1 cellular context compared by ENCODE assay signal in the genomic region with DNA sequence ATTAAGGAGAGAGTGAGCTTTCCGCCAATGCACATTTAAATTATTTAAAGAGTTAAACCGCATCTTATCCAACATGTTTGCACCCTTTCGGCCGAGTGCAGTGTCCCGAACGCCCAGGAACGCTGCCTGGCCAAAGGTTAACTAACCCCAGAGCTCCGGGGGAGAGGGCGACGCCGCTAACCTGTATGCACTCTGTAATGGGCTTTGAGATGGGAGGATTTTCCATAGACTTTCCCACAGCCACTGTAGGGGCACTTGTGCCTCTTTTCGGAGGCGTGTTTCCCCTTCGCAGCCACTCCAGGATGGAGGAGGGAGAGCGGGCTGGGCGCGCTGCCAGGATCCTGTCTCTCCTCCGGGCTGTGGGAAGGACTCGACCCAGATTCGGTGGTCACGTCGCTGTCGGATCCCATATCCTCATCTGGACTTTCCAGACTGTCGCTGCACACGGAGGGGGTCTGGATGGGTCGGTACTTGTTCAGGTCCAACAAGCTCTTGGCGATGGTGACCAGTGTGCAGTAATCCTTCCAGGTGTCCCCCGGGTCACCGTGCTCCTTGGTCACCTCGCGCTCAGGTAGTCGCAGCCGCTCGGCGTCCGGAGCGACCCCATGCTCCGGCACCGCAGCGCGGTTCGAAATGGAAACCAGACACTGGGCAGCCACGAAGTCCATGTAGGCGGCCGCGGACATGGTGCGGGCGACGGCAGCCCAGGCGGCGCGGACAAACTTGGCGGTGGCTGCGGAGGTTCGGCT.
TF ChIP-seq lines count a peak whose summit lies in the region.

No MANE protein-coding gene starts in this region.

TF ChIP-seq in HepG2, 621 proteins besides CTCF, POLR2A, EP300 and RAD21 (continued from another document and continues in another):
- TF ChIP-seq, protein P1, sequence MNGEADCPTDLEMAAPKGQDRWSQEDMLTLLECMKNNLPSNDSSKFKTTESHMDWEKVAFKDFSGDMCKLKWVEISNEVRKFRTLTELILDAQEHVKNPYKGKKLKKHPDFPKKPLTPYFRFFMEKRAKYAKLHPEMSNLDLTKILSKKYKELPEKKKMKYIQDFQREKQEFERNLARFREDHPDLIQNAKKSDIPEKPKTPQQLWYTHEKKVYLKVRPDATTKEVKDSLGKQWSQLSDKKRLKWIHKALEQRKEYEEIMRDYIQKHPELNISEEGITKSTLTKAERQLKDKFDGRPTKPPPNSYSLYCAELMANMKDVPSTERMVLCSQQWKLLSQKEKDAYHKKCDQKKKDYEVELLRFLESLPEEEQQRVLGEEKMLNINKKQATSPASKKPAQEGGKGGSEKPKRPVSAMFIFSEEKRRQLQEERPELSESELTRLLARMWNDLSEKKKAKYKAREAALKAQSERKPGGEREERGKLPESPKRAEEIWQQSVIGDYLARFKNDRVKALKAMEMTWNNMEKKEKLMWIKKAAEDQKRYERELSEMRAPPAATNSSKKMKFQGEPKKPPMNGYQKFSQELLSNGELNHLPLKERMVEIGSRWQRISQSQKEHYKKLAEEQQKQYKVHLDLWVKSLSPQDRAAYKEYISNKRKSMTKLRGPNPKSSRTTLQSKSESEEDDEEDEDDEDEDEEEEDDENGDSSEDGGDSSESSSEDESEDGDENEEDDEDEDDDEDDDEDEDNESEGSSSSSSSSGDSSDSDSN (CRISPR knock-in tag; IDR thresholded peaks at IDR 0.05) = peak; percentile 66; the same call in 1 of the 2 replicates
- no peak for TF ChIP-seq ZNF12 (CRISPR knock-in tag; IDR thresholded peaks at IDR 0.05)
- TF ChIP-seq, protein P2, sequence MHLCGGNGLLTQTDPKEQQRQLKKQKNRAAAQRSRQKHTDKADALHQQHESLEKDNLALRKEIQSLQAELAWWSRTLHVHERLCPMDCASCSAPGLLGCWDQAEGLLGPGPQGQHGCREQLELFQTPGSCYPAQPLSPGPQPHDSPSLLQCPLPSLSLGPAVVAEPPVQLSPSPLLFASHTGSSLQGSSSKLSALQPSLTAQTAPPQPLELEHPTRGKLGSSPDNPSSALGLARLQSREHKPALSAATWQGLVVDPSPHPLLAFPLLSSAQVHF (CRISPR knock-in tag; IDR thresholded peaks at IDR 0.05) = no peak
- TF ChIP-seq, protein P3, sequence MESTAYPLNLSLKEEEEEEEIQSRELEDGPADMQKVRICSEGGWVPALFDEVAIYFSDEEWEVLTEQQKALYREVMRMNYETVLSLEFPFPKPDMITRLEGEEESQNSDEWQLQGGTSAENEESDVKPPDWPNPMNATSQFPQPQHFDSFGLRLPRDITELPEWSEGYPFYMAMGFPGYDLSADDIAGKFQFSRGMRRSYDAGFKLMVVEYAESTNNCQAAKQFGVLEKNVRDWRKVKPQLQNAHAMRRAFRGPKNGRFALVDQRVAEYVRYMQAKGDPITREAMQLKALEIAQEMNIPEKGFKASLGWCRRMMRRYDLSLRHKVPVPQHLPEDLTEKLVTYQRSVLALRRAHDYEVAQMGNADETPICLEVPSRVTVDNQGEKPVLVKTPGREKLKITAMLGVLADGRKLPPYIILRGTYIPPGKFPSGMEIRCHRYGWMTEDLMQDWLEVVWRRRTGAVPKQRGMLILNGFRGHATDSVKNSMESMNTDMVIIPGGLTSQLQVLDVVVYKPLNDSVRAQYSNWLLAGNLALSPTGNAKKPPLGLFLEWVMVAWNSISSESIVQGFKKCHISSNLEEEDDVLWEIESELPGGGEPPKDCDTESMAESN (CRISPR knock-in tag; conservative IDR thresholded peaks at IDR 0.05) = no peak
- TF ChIP-seq ARHGAP35 (CRISPR knock-in tag; IDR thresholded peaks at IDR 0.05; ENCODE audit: borderline replicate concordance) = no peak
- TF ChIP-seq CEBPB (IDR thresholded peaks at IDR 0.05; ENCODE audit: borderline replicate concordance, low read depth, low read length) = no peak
- no peak for TF ChIP-seq PRPF4 (IDR thresholded peaks at IDR 0.05; ENCODE audit: low read depth, low read length, poor library complexity, severe bottlenecking)
- TF ChIP-seq, protein P4, sequence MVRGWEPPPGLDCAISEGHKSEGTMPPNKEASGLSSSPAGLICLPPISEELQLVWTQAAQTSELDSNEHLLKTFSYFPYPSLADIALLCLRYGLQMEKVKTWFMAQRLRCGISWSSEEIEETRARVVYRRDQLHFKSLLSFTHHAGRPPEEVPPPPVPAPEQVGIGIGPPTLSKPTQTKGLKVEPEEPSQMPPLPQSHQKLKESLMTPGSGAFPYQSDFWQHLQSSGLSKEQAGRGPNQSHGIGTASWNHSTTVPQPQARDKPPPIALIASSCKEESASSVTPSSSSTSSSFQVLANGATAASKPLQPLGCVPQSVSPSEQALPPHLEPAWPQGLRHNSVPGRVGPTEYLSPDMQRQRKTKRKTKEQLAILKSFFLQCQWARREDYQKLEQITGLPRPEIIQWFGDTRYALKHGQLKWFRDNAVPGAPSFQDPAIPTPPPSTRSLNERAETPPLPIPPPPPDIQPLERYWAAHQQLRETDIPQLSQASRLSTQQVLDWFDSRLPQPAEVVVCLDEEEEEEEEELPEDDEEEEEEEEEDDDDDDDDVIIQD (CRISPR knock-in tag; IDR thresholded peaks at IDR 0.05; ENCODE audit: low read depth) = no peak
- no peak for TF ChIP-seq ZNF34 (CRISPR knock-in tag; IDR thresholded peaks at IDR 0.05; ENCODE audit: borderline replicate concordance)
- no peak for TF ChIP-seq JDP2 (CRISPR knock-in tag; IDR thresholded peaks at IDR 0.05; ENCODE audit: borderline replicate concordance)
- no peak for TF ChIP-seq ZSCAN9 (CRISPR knock-in tag; IDR thresholded peaks at IDR 0.05; ENCODE audit: borderline replicate concordance)
- no peak for TF ChIP-seq POGZ (CRISPR knock-in tag; IDR thresholded peaks at IDR 0.05)
- no peak for TF ChIP-seq ZNF816 (CRISPR knock-in tag; IDR thresholded peaks at IDR 0.05; ENCODE audit: borderline replicate concordance)
- no peak for TF ChIP-seq ZNF225 (CRISPR knock-in tag; IDR thresholded peaks at IDR 0.05)
- TF ChIP-seq MBD4 (IDR thresholded peaks at IDR 0.05; ENCODE audit: borderline replicate concordance, low read length) = no peak
- TF ChIP-seq, protein P5, sequence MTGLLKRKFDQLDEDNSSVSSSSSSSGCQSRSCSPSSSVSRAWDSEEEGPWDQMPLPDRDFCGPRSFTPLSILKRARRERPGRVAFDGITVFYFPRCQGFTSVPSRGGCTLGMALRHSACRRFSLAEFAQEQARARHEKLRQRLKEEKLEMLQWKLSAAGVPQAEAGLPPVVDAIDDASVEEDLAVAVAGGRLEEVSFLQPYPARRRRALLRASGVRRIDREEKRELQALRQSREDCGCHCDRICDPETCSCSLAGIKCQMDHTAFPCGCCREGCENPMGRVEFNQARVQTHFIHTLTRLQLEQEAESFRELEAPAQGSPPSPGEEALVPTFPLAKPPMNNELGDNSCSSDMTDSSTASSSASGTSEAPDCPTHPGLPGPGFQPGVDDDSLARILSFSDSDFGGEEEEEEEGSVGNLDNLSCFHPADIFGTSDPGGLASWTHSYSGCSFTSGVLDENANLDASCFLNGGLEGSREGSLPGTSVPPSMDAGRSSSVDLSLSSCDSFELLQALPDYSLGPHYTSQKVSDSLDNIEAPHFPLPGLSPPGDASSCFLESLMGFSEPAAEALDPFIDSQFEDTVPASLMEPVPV (CRISPR knock-in tag; IDR thresholded peaks at IDR 0.05) = no peak
- TF ChIP-seq, protein P6, sequence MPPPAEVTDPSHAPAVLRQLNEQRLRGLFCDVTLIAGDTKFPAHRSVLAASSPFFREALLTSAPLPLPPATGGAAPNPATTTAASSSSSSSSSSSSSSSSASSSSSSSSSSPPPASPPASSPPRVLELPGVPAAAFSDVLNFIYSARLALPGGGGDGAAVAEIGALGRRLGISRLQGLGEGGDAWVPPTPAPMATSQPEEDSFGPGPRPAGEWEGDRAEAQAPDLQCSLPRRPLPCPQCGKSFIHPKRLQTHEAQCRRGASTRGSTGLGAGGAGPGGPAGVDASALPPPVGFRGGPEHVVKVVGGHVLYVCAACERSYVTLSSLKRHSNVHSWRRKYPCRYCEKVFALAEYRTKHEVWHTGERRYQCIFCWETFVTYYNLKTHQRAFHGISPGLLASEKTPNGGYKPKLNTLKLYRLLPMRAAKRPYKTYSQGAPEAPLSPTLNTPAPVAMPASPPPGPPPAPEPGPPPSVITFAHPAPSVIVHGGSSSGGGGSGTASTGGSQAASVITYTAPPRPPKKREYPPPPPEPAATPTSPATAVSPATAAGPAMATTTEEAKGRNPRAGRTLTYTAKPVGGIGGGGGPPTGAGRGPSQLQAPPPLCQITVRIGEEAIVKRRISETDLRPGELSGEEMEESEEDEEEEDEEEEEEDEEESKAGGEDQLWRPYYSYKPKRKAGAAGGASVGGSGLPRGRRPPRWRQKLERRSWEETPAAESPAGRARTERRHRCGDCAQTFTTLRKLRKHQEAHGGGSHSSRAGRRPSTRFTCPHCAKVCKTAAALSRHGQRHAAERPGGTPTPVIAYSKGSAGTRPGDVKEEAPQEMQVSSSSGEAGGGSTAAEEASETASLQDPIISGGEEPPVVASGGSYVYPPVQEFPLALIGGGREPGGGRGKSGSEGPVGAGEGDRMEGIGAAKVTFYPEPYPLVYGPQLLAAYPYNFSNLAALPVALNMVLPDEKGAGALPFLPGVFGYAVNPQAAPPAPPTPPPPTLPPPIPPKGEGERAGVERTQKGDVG (CRISPR knock-in tag; IDR thresholded peaks at IDR 0.05; ENCODE audit: borderline replicate concordance) = no peak
- TF ChIP-seq, protein P7, sequence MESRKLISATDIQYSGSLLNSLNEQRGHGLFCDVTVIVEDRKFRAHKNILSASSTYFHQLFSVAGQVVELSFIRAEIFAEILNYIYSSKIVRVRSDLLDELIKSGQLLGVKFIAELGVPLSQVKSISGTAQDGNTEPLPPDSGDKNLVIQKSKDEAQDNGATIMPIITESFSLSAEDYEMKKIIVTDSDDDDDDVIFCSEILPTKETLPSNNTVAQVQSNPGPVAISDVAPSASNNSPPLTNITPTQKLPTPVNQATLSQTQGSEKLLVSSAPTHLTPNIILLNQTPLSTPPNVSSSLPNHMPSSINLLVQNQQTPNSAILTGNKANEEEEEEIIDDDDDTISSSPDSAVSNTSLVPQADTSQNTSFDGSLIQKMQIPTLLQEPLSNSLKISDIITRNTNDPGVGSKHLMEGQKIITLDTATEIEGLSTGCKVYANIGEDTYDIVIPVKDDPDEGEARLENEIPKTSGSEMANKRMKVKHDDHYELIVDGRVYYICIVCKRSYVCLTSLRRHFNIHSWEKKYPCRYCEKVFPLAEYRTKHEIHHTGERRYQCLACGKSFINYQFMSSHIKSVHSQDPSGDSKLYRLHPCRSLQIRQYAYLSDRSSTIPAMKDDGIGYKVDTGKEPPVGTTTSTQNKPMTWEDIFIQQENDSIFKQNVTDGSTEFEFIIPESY (CRISPR knock-in tag; IDR thresholded peaks at IDR 0.05) = no peak
- TF ChIP-seq RFX1 (IDR thresholded peaks at IDR 0.05) = no peak
- TF ChIP-seq ZNF652 (CRISPR knock-in tag; IDR thresholded peaks at IDR 0.05; ENCODE audit: borderline replicate concordance, low read depth) = no peak; the same call in 1 of the 2 replicates
- no peak for TF ChIP-seq ZNF790 (CRISPR knock-in tag; IDR thresholded peaks at IDR 0.05; ENCODE audit: borderline replicate concordance)
- no peak for TF ChIP-seq ZNF607 (CRISPR knock-in tag; IDR thresholded peaks at IDR 0.05; ENCODE audit: borderline replicate concordance)
- TF ChIP-seq FOXC1 (CRISPR knock-in tag; IDR thresholded peaks at IDR 0.05; ENCODE audit: borderline replicate concordance) = no peak
- no peak for TF ChIP-seq ZNF567 (CRISPR knock-in tag; IDR thresholded peaks at IDR 0.05; ENCODE audit: borderline replicate concordance)
- peak; percentile 35 for TF ChIP-seq AGO2 (optimal IDR thresholded peaks at IDR 0.05; ENCODE audit: low read depth, low read length)
- TF ChIP-seq MIXL1 (CRISPR knock-in tag; IDR thresholded peaks at IDR 0.05) = no peak
- TF ChIP-seq, protein P8, sequence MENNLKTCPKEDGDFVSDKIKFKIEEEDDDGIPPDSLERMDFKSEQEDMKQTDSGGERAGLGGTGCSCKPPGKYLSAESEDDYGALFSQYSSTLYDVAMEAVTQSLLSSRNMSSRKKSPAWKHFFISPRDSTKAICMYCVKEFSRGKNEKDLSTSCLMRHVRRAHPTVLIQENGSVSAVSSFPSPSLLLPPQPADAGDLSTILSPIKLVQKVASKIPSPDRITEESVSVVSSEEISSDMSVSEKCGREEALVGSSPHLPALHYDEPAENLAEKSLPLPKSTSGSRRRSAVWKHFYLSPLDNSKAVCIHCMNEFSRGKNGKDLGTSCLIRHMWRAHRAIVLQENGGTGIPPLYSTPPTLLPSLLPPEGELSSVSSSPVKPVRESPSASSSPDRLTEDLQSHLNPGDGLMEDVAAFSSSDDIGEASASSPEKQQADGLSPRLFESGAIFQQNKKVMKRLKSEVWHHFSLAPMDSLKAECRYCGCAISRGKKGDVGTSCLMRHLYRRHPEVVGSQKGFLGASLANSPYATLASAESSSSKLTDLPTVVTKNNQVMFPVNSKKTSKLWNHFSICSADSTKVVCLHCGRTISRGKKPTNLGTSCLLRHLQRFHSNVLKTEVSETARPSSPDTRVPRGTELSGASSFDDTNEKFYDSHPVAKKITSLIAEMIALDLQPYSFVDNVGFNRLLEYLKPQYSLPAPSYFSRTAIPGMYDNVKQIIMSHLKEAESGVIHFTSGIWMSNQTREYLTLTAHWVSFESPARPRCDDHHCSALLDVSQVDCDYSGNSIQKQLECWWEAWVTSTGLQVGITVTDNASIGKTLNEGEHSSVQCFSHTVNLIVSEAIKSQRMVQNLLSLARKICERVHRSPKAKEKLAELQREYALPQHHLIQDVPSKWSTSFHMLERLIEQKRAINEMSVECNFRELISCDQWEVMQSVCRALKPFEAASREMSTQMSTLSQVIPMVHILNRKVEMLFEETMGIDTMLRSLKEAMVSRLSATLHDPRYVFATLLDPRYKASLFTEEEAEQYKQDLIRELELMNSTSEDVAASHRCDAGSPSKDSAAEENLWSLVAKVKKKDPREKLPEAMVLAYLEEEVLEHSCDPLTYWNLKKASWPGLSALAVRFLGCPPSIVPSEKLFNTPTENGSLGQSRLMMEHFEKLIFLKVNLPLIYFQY (CRISPR knock-in tag; IDR thresholded peaks at IDR 0.05; ENCODE audit: borderline replicate concordance) = no peak
- no peak for TF ChIP-seq SIX1 (CRISPR knock-in tag; IDR thresholded peaks at IDR 0.05; ENCODE audit: borderline replicate concordance)
- TF ChIP-seq, protein P9, sequence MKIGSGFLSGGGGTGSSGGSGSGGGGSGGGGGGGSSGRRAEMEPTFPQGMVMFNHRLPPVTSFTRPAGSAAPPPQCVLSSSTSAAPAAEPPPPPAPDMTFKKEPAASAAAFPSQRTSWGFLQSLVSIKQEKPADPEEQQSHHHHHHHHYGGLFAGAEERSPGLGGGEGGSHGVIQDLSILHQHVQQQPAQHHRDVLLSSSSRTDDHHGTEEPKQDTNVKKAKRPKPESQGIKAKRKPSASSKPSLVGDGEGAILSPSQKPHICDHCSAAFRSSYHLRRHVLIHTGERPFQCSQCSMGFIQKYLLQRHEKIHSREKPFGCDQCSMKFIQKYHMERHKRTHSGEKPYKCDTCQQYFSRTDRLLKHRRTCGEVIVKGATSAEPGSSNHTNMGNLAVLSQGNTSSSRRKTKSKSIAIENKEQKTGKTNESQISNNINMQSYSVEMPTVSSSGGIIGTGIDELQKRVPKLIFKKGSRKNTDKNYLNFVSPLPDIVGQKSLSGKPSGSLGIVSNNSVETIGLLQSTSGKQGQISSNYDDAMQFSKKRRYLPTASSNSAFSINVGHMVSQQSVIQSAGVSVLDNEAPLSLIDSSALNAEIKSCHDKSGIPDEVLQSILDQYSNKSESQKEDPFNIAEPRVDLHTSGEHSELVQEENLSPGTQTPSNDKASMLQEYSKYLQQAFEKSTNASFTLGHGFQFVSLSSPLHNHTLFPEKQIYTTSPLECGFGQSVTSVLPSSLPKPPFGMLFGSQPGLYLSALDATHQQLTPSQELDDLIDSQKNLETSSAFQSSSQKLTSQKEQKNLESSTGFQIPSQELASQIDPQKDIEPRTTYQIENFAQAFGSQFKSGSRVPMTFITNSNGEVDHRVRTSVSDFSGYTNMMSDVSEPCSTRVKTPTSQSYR (CRISPR knock-in tag; IDR thresholded peaks at IDR 0.05; ENCODE audit: borderline replicate concordance) = no peak
- TF ChIP-seq NFE2 (CRISPR knock-in tag; IDR thresholded peaks at IDR 0.05) = no peak
- no peak for TF ChIP-seq ZFP82 (CRISPR knock-in tag; IDR thresholded peaks at IDR 0.05; ENCODE audit: borderline replicate concordance)
- no peak for TF ChIP-seq SKI (IDR thresholded peaks at IDR 0.05; ENCODE audit: partially characterized antibody)
- TF ChIP-seq ADNP (CRISPR knock-in tag; IDR thresholded peaks at IDR 0.05) = no peak
